In the genomic region with DNA sequence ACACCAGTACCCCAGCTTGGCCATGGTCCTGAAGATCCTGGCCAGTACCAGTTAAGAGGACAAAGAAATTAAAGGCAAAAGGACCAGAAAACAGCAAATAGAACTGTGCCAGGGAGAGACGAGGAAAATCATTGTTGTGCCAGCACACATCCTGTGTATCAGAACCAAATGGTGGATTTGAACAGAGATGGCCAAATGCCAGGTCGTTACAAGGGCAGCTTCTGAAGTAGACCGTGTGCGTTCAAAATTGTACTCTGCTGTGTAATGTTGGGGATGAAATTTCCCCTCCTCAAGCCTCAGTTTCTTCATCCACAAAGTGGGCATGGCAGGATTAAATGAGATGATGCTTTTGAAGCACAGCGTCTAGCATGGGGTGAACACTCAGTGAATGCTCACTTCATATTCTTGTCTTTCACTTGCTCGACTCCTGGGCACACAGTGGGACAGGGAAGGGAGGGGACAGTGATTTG, we compare ENCODE assay signal across 11 cellular contexts. TPM values are rescaled to one million over a fixed set of nuclear protein-coding genes. Genes with fewer than 3 reads are reported as not detected.
DNase-seq lines count a peak whose midpoint lies in the region; ATAC-seq and TF ChIP-seq lines count a peak whose summit lies in the region.
"Had no signal": no experiment of that assay in that cellular context is flagged by ENCODE, and none has a peak within 500 bp of the region (broad histone marks: within the 10 kb centered on the region; RNA-seq: fewer than 3 reads in every experiment).

No MANE protein-coding gene starts in this region.

- intact Hi-C loops in HCT116 (cut with micrococcal nuclease): no loop called here

- H3K4me2 ChIP-seq in HCT116 (ENCODE audit: low read length): peak overlapping the region; percentile 47
- H3K4me2 ChIP-seq in smooth muscle cell: no peak overlapping the region
- no peak overlapping the region for H3K4me2 ChIP-seq in MM.1S (ENCODE audit: low read depth, low read length)

- H3K4me1 ChIP-seq in HCT116 (ENCODE audit: control insufficient read depth in 1 of 2, insufficient read depth in 2 of 2, low read length in 2 of 2) (peaks cover 12 to 20% of the 10 kb centered on the region in 2 experiments), smooth muscle cell (ENCODE audit: low read depth) (no peaks in the 10 kb centered on the region), MM.1S (ENCODE audit: low read length) (0 out of 2 replicates have a peak, but pooled peaks cover 3% of the 10 kb centered on the region)

- peaks cover 10% of the 10 kb centered on the region for H3F3A ChIP-seq in smooth muscle cell (ENCODE audit: low read depth)
- no peaks in the 10 kb centered on the region for H3F3A ChIP-seq in MM.1S (ENCODE audit: insufficient read depth, low read length)

- no peaks in the 10 kb centered on the region for H3K27me3 ChIP-seq in HCT116 (ENCODE audit: insufficient read depth, low read length)
- H3K27me3 ChIP-seq in smooth muscle cell (ENCODE audit: low read depth): no peaks in the 10 kb centered on the region
- H3K27me3 ChIP-seq in MM.1S (replicated peaks; ENCODE audit: insufficient read depth, low read length): no peaks in the 10 kb centered on the region
- H3K27me3 ChIP-seq: pancreas had no signal

- H4K20me1 ChIP-seq in HCT116 (ENCODE audit: insufficient read depth): no peaks in the 10 kb centered on the region
- H4K20me1 ChIP-seq in smooth muscle cell (ENCODE audit: low read depth): no peaks in the 10 kb centered on the region
- no peaks in the 10 kb centered on the region for H4K20me1 ChIP-seq in MM.1S (ENCODE audit: insufficient read depth, low read length)

- H3K27ac ChIP-seq in HCT116 (ENCODE audit: low read depth, low read length) (peak overlapping the region; percentile 6; the same call in 1 of the 2 replicates), angular gyrus (ENCODE audit: low read depth, low read length) (peak overlapping the region; percentile 58), smooth muscle cell (ENCODE audit: low read depth) (peak overlapping the region; percentile 69), MM.1S (ENCODE audit: low read length) (no peak overlapping the region)

- H3K9me3 ChIP-seq in HCT116 (ENCODE audit: control insufficient read depth in 1 of 2, insufficient read depth in 1 of 2, low read depth in 1 of 2, low read length in 2 of 2): no peaks in the 10 kb centered on the region
- H3K9me3 ChIP-seq in smooth muscle cell (replicated peaks; ENCODE audit: low read depth): no peaks in the 10 kb centered on the region
- H3K9me3 ChIP-seq in MM.1S (replicated peaks; ENCODE audit: insufficient read depth, low read length): no peaks in the 10 kb centered on the region
- H3K9me3 ChIP-seq: pancreas had no signal

- no peaks in the 10 kb centered on the region for H3K79me2 ChIP-seq in HCT116 (ENCODE audit: insufficient read depth, low read length)
- no peaks in the 10 kb centered on the region for H3K79me2 ChIP-seq in smooth muscle cell (ENCODE audit: low read depth)
- H3K79me2 ChIP-seq in MM.1S (ENCODE audit: low read length): no peaks in the 10 kb centered on the region

- TF ChIP-seq RAD21 in HCT116 (IDR thresholded peaks at IDR 0.05; ENCODE audit: low read depth): no peak

- H3K9me2 ChIP-seq in HCT116 (ENCODE audit: insufficient read depth): no peaks in the 10 kb centered on the region
- H3K9me2 ChIP-seq in MM.1S (replicated peaks; ENCODE audit: insufficient read depth, low read length): no peaks in the 10 kb centered on the region

- POLR2A ChIA-PET in HCT116 (lab: Charles Lee): no interaction called here

- BruUV-seq in HCT116 (replicated peaks; lab: Mats Ljungman, UMichigan): no TSS peak

- TF ChIP-seq CTCF in HCT116 (IDR thresholded peaks at IDR 0.05 in 2 of 3, conservative IDR thresholded peaks at IDR 0.05 in 1 of 3; ENCODE audit: borderline replicate concordance in 1 of 3, insufficient read depth in 1 of 3, low read depth in 2 of 3, low read length in 2 of 3): no peak
- TF ChIP-seq CTCF in smooth muscle cell (IDR thresholded peaks at IDR 0.05; ENCODE audit: borderline replicate concordance, insufficient read depth, poor library complexity, severe bottlenecking): no peak
- TF ChIP-seq CTCF in MM.1S (IDR thresholded peaks at IDR 0.05; ENCODE audit: low read length): no peak

- DNase-seq in HCT116 (ENCODE audit: low read depth, low spot score): no peak
- DNase-seq in foreskin melanocyte: peak; percentile 42
- DNase-seq in smooth muscle cell (lab: John Stamatoyannopoulos, UW; ENCODE audit: unreplicated experiment): no peak
- DNase-seq in NCI-H510A treated with DMSO at 0.1 percent for 48 hours (lab: John Stamatoyannopoulos, UW): no peak
- no peak for DNase-seq in MM.1S
- DNase-seq: activated T-cell treated with anti-CD3 and anti-CD28 coated beads, Interleukin-2, amount 50 U/mL, for 4 hours; NCI-H774 had no signal

- H3K9ac ChIP-seq in HCT116 (ENCODE audit: low read length): peak overlapping the region; percentile 27
- peak overlapping the region; percentile 8 for H3K9ac ChIP-seq in smooth muscle cell (ENCODE audit: low read depth)
- no peak overlapping the region for H3K9ac ChIP-seq in MM.1S (ENCODE audit: low read length)

- no peak for TF ChIP-seq POLR2A in HCT116 (IDR thresholded peaks at IDR 0.05; ENCODE audit: borderline replicate concordance, extremely low read depth, insufficient read depth, insufficient read length)

- CTCF ChIA-PET in HCT116 (lab: Charles Lee): no interaction called here

- H3K36me3 ChIP-seq in HCT116 (ENCODE audit: control insufficient read depth in 1 of 2, insufficient read depth in 2 of 2, low read length in 2 of 2) (no peaks in the 10 kb centered on the region), smooth muscle cell (ENCODE audit: low read depth) (no peaks in the 10 kb centered on the region), MM.1S (replicated peaks; ENCODE audit: insufficient read depth, low read length) (no peaks in the 10 kb centered on the region)
- H3K36me3 ChIP-seq: pancreas had no signal

- 94% methylated on average over 6 of the region's 6 CpGs for WGBS in smooth muscle cell (ENCODE audit: low lambda C conversion rate)

- no peak for ATAC-seq in HCT116
- ATAC-seq in GM18511 (IDR thresholded peaks at IDR 0.05; ENCODE audit: unreplicated experiment): no peak
- no peak for ATAC-seq in HG03521 (IDR thresholded peaks at IDR 0.05; ENCODE audit: unreplicated experiment)
- ATAC-seq: activated T-cell treated with anti-CD3 and anti-CD28 coated beads, Interleukin-2, amount 50 U/mL, for 4 hours had no signal

- RAD21 ChIA-PET in HCT116 (lab: Charles Lee; ENCODE audit: low non-redundant PET in 1 of 2, low total read pairs in 2 of 2, uncharacterized antibody in 2 of 2, unreplicated experiment in 2 of 2): no interaction called here

- H2AFZ ChIP-seq in HCT116 (ENCODE audit: low read depth, low read length, poor library complexity, severe bottlenecking): no peak overlapping the region
- no peak overlapping the region for H2AFZ ChIP-seq in smooth muscle cell (ENCODE audit: low read depth)
- no peak overlapping the region for H2AFZ ChIP-seq in MM.1S (ENCODE audit: low read length)

- H3K4me3 ChIP-seq in HCT116 (replicated peaks in 1 of 2; ENCODE audit: low read depth in 1 of 2, low read length in 2 of 2) (no peak overlapping the region), smooth muscle cell (no peak overlapping the region), MM.1S (ENCODE audit: low read length) (no peak overlapping the region)
- H3K4me3 ChIP-seq: pancreas had no signal

TF ChIP-seq in HCT116, 20 proteins besides CTCF, POLR2A, EP300 and RAD21:
- TF ChIP-seq, protein P1, sequence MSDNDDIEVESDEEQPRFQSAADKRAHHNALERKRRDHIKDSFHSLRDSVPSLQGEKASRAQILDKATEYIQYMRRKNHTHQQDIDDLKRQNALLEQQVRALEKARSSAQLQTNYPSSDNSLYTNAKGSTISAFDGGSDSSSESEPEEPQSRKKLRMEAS (IDR thresholded peaks at IDR 0.05): no peak
- TF ChIP-seq ZNF274 (IDR thresholded peaks at IDR 0.05; ENCODE audit: low read depth, low read length): no peak
- no peak for TF ChIP-seq ZFX (IDR thresholded peaks at IDR 0.05)
- no peak; the same call in 1 of the 2 replicates for TF ChIP-seq CBX3 (IDR thresholded peaks at IDR 0.05; ENCODE audit: low read depth)
- TF ChIP-seq YY1 (IDR thresholded peaks at IDR 0.05; ENCODE audit: extremely low read depth, insufficient replicate concordance, low read depth, low read length): no peak
- TF ChIP-seq, protein P2, sequence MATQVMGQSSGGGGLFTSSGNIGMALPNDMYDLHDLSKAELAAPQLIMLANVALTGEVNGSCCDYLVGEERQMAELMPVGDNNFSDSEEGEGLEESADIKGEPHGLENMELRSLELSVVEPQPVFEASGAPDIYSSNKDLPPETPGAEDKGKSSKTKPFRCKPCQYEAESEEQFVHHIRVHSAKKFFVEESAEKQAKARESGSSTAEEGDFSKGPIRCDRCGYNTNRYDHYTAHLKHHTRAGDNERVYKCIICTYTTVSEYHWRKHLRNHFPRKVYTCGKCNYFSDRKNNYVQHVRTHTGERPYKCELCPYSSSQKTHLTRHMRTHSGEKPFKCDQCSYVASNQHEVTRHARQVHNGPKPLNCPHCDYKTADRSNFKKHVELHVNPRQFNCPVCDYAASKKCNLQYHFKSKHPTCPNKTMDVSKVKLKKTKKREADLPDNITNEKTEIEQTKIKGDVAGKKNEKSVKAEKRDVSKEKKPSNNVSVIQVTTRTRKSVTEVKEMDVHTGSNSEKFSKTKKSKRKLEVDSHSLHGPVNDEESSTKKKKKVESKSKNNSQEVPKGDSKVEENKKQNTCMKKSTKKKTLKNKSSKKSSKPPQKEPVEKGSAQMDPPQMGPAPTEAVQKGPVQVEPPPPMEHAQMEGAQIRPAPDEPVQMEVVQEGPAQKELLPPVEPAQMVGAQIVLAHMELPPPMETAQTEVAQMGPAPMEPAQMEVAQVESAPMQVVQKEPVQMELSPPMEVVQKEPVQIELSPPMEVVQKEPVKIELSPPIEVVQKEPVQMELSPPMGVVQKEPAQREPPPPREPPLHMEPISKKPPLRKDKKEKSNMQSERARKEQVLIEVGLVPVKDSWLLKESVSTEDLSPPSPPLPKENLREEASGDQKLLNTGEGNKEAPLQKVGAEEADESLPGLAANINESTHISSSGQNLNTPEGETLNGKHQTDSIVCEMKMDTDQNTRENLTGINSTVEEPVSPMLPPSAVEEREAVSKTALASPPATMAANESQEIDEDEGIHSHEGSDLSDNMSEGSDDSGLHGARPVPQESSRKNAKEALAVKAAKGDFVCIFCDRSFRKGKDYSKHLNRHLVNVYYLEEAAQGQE (IDR thresholded peaks at IDR 0.05; ENCODE audit: low read depth): no peak
- TF ChIP-seq ELF1 (IDR thresholded peaks at IDR 0.05; ENCODE audit: borderline replicate concordance, low read depth): no peak
- no peak for TF ChIP-seq FOSL1 (IDR thresholded peaks at IDR 0.05; ENCODE audit: low read depth)
- no peak for TF ChIP-seq SIN3A (IDR thresholded peaks at IDR 0.05; ENCODE audit: low read depth)
- no peak for TF ChIP-seq CEBPB (IDR thresholded peaks at IDR 0.05; ENCODE audit: low read depth)

RNA-seq across cellular contexts. Expression of a gene that starts 43.1 kb away (rescaled TPM):
- 37.5 TPM for total RNA-seq in HCT116 (2021; ENCODE audit: unreplicated experiment)
- polyA plus RNA-seq in HCT116 (2012): 31.2 and 50.0 TPM in 2 replicates
- 24.7 and 38.5 TPM in 2 replicates for total RNA-seq in smooth muscle cell
- polyA plus RNA-seq in smooth muscle cell: 19.0 and 23.4 TPM in 2 replicates
